8 cellular contexts compared by ENCODE assay signal in the genomic region with DNA sequence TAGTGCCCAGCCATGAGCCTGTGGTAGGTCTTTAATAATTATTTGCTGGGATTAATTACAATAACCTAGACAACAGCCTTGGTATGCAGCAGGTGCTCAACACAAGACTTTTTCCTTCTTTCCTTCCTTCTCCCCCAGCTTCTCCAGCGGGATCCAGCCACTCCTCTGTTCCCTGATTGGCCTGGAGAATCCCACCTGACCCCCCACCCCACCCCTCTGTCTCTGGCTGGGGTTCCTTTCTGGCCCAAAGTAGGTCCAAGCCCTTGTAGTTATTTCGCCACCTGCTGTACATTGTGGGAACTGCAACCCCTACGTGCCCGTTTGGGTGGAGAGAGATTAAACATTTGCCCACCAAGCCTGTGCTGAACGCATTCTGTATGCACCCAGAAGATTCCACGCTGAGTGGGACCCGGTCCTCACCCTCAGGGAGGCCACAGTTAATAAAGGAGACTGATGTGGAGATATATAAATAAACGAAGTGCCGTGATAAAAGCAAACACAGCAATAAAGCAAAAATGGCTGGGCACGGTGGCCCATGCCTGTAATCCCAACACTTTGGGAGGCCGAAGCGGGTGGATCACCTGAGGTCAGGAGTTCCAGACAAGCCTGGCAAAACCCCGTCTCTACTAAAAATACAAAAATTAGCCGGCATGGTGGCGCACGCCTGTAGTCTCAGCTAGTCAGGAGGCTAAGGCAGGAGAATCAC. TPM values are rescaled to one million over a fixed set of nuclear protein-coding genes. Genes with fewer than 3 reads are reported as not detected.
DNase-seq lines count a peak whose midpoint lies in the region; ATAC-seq lines count a peak whose summit lies in the region.

No MANE protein-coding gene starts in this region.

- H2BK5ac ChIP-seq in mesendoderm (ENCODE audit: low read length): no peak overlapping the region

- no peak overlapping the region for H2BK120ac ChIP-seq in mesendoderm (ENCODE audit: low read depth, low read length)

- H3K36me3 Mint-ChIP-seq in activated CD4-positive, alpha-beta T cell treated with anti-CD3 and anti-CD28 coated beads, Interleukin-2, amount 10 ng/mL, durations not matched to agents 24 days and 14 days (ENCODE audit: low read depth): no peaks in the 10 kb centered on the region
- H3K36me3 Mint-ChIP-seq in dendritic cell treated with granulocyte-macrophage colony-stimulating factor and Interleukin-4, amounts not matched to agents 40 ng/mL and 50 ng/mL, for 4 days (ENCODE audit: low read depth): no peaks in the 10 kb centered on the region

- no peak overlapping the region for H2BK15ac ChIP-seq in mesendoderm (replicated peaks; ENCODE audit: low read depth)

- no peak overlapping the region for H3K27ac ChIP-seq in mesendoderm (ENCODE audit: low read depth, low read length)

- H4K5ac ChIP-seq in mesendoderm (ENCODE audit: low read length): no peak overlapping the region

- H3K4me2 ChIP-seq in mesendoderm (ENCODE audit: low read length): no peak overlapping the region

- H3K27me3 Mint-ChIP-seq in activated CD4-positive, alpha-beta T cell treated with anti-CD3 and anti-CD28 coated beads, Interleukin-2, amount 10 ng/mL, durations not matched to agents 24 days and 14 days: no peaks in the 10 kb centered on the region
- no peaks in the 10 kb centered on the region for H3K27me3 Mint-ChIP-seq in dendritic cell treated with granulocyte-macrophage colony-stimulating factor and Interleukin-4, amounts not matched to agents 40 ng/mL and 50 ng/mL, for 4 days

- intact Hi-C loops in activated CD4-positive, alpha-beta T cell treated with anti-CD3 and anti-CD28 coated beads, Interleukin-2, amount 10 ng/mL, durations not matched to agents 24 days and 14 days (cut with micrococcal nuclease): loop anchor here (1.0 to 2.0 kb wide), 2 partner anchors 76 to 188 kb away; no protein-coding TSS in a partner anchor
- intact Hi-C loops in dendritic cell treated with granulocyte-macrophage colony-stimulating factor and Interleukin-4, amounts not matched to agents 40 ng/mL and 50 ng/mL, for 4 days (cut with micrococcal nuclease): loop anchor here (10.0 kb wide), 1 partner anchor 190 kb away; a partner anchor contains a TSS

- DNase-seq in A172 (ENCODE audit: low spot score): peak; percentile 85
- DNase-seq in NCI-H524 (lab: John Stamatoyannopoulos, UW): peak; percentile 34 to 75
- DNase-seq in activated CD4-positive, alpha-beta T cell treated with anti-CD3 and anti-CD28 coated beads, Interleukin-2, amount 10 ng/mL, durations not matched to agents 24 days and 14 days: peak; percentile 93
- peak; percentile 96 for DNase-seq in mesendoderm
- peak; percentile 68 for DNase-seq in stimulated activated CD8-positive, alpha-beta memory T cell treated with anti-CD3 and anti-CD28 coated beads, Interleukin-7, amount 100 ng/mL, for 24 hours (ENCODE audit: low read depth)

- peaks cover 14% of the 10 kb centered on the region for H3K4me1 Mint-ChIP-seq in activated CD4-positive, alpha-beta T cell treated with anti-CD3 and anti-CD28 coated beads, Interleukin-2, amount 10 ng/mL, durations not matched to agents 24 days and 14 days
- peaks cover 44% of the 10 kb centered on the region for H3K4me1 Mint-ChIP-seq in dendritic cell treated with granulocyte-macrophage colony-stimulating factor and Interleukin-4, amounts not matched to agents 40 ng/mL and 50 ng/mL, for 4 days (ENCODE audit: low read depth)

- no peak overlapping the region for H2AK5ac ChIP-seq in mesendoderm (ENCODE audit: low read length)

- H3K4me3 ChIP-seq in mesendoderm (ENCODE audit: low read length): no peak overlapping the region

- no peaks in the 10 kb centered on the region for H3K79me1 ChIP-seq in mesendoderm (ENCODE audit: low read length)

- H3K4ac ChIP-seq in mesendoderm (ENCODE audit: low read depth, low read length): no peak overlapping the region

- H4K8ac ChIP-seq in mesendoderm (ENCODE audit: low read depth, low read length): no peak overlapping the region

- H3K4me1 ChIP-seq in mesendoderm (ENCODE audit: control insufficient read depth, low read depth, low read length): no peaks in the 10 kb centered on the region

- H3K23ac ChIP-seq in mesendoderm (ENCODE audit: low read length): no peak overlapping the region

- no peak overlapping the region for H3K18ac ChIP-seq in mesendoderm (ENCODE audit: low read length)

- no peak overlapping the region for H3K4me3 Mint-ChIP-seq in activated CD4-positive, alpha-beta T cell treated with anti-CD3 and anti-CD28 coated beads, Interleukin-2, amount 10 ng/mL, durations not matched to agents 24 days and 14 days
- no peak overlapping the region for H3K4me3 Mint-ChIP-seq in dendritic cell treated with granulocyte-macrophage colony-stimulating factor and Interleukin-4, amounts not matched to agents 40 ng/mL and 50 ng/mL, for 4 days

- no peak overlapping the region for H3K9ac ChIP-seq in mesendoderm (ENCODE audit: low read length)

- no peaks in the 10 kb centered on the region for H3K36me3 ChIP-seq in mesendoderm (ENCODE audit: control insufficient read depth, insufficient read depth, low read length)

- no peaks in the 10 kb centered on the region for H3K9me3 Mint-ChIP-seq in activated CD4-positive, alpha-beta T cell treated with anti-CD3 and anti-CD28 coated beads, Interleukin-2, amount 10 ng/mL, durations not matched to agents 24 days and 14 days
- H3K9me3 Mint-ChIP-seq in dendritic cell treated with granulocyte-macrophage colony-stimulating factor and Interleukin-4, amounts not matched to agents 40 ng/mL and 50 ng/mL, for 4 days: no peaks in the 10 kb centered on the region

- WGBS in mesendoderm (ENCODE audit: extremely low coverage, insufficient coverage, low lambda C conversion rate): no CpG with 5 or more reads among the region's 16 CpGs

- H3K27me3 ChIP-seq in mesendoderm (ENCODE audit: insufficient read depth, low read length, poor library complexity): no peaks in the 10 kb centered on the region

- no peaks in the 10 kb centered on the region for H3K79me2 ChIP-seq in mesendoderm (ENCODE audit: control insufficient read depth, insufficient read depth, low read length)

- no peak overlapping the region for H3K27ac Mint-ChIP-seq in activated CD4-positive, alpha-beta T cell treated with anti-CD3 and anti-CD28 coated beads, Interleukin-2, amount 10 ng/mL, durations not matched to agents 24 days and 14 days
- H3K27ac Mint-ChIP-seq in dendritic cell treated with granulocyte-macrophage colony-stimulating factor and Interleukin-4, amounts not matched to agents 40 ng/mL and 50 ng/mL, for 4 days: peak overlapping the region; percentile 23

- ATAC-seq in GM19023 (IDR thresholded peaks at IDR 0.05; ENCODE audit: unreplicated experiment) (peak; percentile 56), HG02798 (IDR thresholded peaks at IDR 0.05; ENCODE audit: poor library complexity, unreplicated experiment) (no peak)

- H3K56ac ChIP-seq in mesendoderm (ENCODE audit: low read length): no peak overlapping the region

RNA-seq across cellular contexts. Expression of a gene that starts 32.1 kb away (rescaled TPM):
- total RNA-seq in A172 (2014; rRNA removed; shearing (Covaris generic)): 88.1 and 89.0 TPM in 2 replicates
- total RNA-seq in activated CD4-positive, alpha-beta T cell treated with anti-CD3 and anti-CD28 coated beads, Interleukin-2, amount 10 ng/mL, durations not matched to agents 24 days and 14 days: 87.4 and 94.7 TPM in 2 replicates
- 67.4 TPM for polyA plus RNA-seq in mesendoderm (2013, experiment 1 of 2)
- polyA plus RNA-seq in mesendoderm (2013, experiment 2 of 2): 62.6 TPM

RNA-seq across cellular contexts. Expression of a gene that starts 37.7 kb away (rescaled TPM):
- total RNA-seq in A172 (2014; rRNA removed; shearing (Covaris generic)): 7.5 and 15.4 TPM in 2 replicates
- 0.09 and 0.17 TPM in 2 replicates for total RNA-seq in activated CD4-positive, alpha-beta T cell treated with anti-CD3 and anti-CD28 coated beads, Interleukin-2, amount 10 ng/mL, durations not matched to agents 24 days and 14 days
- 12.5 TPM for polyA plus RNA-seq in mesendoderm (2013, experiment 1 of 2)
- polyA plus RNA-seq in mesendoderm (2013, experiment 2 of 2): 13.8 TPM
